1 cellular context compared by ENCODE assay signal in the genomic region with DNA sequence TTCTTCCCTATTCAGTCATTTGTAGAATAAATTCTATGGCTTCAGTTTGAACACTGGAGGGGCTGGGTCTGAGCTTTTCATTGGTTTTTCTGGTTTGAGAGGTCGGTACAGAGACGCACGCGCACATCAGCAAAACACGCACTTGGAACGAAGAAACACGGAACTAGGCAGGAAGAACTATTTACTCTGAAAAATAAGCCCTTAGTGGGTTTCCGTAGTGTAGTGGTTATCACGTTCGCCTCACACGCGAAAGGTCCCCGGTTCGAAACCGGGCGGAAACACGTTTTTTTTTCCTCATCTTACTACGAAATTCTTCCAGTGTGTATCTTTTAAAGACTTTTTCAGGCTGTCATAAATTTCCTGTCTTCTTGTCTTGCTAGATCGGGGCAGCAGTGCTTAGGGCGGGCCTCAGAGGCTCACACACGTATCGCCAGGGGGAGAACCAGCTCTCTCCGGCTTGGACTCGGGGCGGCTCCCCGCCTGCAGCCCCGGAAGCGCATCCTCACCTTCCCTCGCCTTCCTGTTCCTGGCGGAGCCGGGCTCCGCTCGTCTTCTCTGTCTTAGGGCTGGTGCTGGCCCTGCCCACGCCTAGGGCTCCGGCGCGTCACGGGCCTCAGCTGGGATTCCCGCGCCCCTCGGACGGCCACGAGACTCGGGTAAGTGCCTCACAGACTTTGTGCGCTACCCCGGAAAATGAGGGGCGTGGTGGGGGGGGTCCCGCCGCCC.
TF ChIP-seq lines count a peak whose summit lies in the region.

A gene (plus strand): TSS at position 521 of the 726 bp plus-strand sequence. CDS start 6,841 bp downstream, outside the sequence.

TF ChIP-seq in K562, 482 proteins besides CTCF, POLR2A, EP300 and RAD21 (continued from another document and continues in another):
- TF ChIP-seq, protein P1, sequence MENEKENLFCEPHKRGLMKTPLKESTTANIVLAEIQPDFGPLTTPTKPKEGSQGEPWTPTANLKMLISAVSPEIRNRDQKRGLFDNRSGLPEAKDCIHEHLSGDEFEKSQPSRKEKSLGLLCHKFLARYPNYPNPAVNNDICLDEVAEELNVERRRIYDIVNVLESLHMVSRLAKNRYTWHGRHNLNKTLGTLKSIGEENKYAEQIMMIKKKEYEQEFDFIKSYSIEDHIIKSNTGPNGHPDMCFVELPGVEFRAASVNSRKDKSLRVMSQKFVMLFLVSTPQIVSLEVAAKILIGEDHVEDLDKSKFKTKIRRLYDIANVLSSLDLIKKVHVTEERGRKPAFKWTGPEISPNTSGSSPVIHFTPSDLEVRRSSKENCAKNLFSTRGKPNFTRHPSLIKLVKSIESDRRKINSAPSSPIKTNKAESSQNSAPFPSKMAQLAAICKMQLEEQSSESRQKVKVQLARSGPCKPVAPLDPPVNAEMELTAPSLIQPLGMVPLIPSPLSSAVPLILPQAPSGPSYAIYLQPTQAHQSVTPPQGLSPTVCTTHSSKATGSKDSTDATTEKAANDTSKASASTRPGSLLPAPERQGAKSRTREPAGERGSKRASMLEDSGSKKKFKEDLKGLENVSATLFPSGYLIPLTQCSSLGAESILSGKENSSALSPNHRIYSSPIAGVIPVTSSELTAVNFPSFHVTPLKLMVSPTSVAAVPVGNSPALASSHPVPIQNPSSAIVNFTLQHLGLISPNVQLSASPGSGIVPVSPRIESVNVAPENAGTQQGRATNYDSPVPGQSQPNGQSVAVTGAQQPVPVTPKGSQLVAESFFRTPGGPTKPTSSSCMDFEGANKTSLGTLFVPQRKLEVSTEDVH (IDR thresholded peaks at IDR 0.05; ENCODE audit: low read depth, partially characterized antibody) = peak; percentile 72
- TF ChIP-seq CREB1 (IDR thresholded peaks at IDR 0.05) = peak; percentile 53; the same call in 1 of the 2 replicates
- peak; percentile 56 for TF ChIP-seq CREB1 (CRISPR knock-in tag; IDR thresholded peaks at IDR 0.05)
- TF ChIP-seq ZSCAN29 (IDR thresholded peaks at IDR 0.05) = peak; percentile 86; the same call in 1 of the 2 replicates
- TF ChIP-seq RB1 (IDR thresholded peaks at IDR 0.05; ENCODE audit: low read depth) = peak; percentile 72; the same call in 1 of the 2 replicates
- TF ChIP-seq NFE2 (IDR thresholded peaks at IDR 0.05; ENCODE audit: low read depth) = peak; percentile 4; the same call in 1 of the 2 replicates
- TF ChIP-seq KLF13 (tag; IDR thresholded peaks at IDR 0.05; ENCODE audit: borderline replicate concordance, low read depth) = 0 out of 2 replicates have a peak, but pooled peaks have one; percentile 28
- TF ChIP-seq ZNF217 (CRISPR knock-in tag; IDR thresholded peaks at IDR 0.05) = no peak
- TF ChIP-seq, protein P2, sequence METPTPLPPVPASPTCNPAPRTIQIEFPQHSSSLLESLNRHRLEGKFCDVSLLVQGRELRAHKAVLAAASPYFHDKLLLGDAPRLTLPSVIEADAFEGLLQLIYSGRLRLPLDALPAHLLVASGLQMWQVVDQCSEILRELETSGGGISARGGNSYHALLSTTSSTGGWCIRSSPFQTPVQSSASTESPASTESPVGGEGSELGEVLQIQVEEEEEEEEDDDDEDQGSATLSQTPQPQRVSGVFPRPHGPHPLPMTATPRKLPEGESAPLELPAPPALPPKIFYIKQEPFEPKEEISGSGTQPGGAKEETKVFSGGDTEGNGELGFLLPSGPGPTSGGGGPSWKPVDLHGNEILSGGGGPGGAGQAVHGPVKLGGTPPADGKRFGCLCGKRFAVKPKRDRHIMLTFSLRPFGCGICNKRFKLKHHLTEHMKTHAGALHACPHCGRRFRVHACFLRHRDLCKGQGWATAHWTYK (CRISPR knock-in tag; IDR thresholded peaks at IDR 0.05) = no peak
- TF ChIP-seq LCOR (CRISPR knock-in tag; IDR thresholded peaks at IDR 0.05) = peak; percentile 16; the same call in 1 of the 2 replicates
- peak; percentile 59 for TF ChIP-seq TAF7 (tag; IDR thresholded peaks at IDR 0.05)
- peak; percentile 77; the same call in 1 of the 2 replicates for TF ChIP-seq SMAD4 (CRISPR knock-in tag; conservative IDR thresholded peaks at IDR 0.05)
- TF ChIP-seq EGR1 (conservative IDR thresholded peaks at IDR 0.05) = peak; percentile 86
- TF ChIP-seq HNRNPUL1 (IDR thresholded peaks at IDR 0.05; ENCODE audit: low read length) = no peak
- TF ChIP-seq NRF1 (conservative IDR thresholded peaks at IDR 0.05 in 1 of 2, IDR thresholded peaks at IDR 0.05 in 1 of 2) = peak; percentile 90 to 92
- TF ChIP-seq ZNF354B (CRISPR knock-in tag; IDR thresholded peaks at IDR 0.05) = no peak
- TF ChIP-seq CCNT2 (IDR thresholded peaks at IDR 0.05; ENCODE audit: borderline replicate concordance, extremely low read depth, insufficient read length, low read depth, low read length) = peak; percentile 64
- TF ChIP-seq, protein P3, sequence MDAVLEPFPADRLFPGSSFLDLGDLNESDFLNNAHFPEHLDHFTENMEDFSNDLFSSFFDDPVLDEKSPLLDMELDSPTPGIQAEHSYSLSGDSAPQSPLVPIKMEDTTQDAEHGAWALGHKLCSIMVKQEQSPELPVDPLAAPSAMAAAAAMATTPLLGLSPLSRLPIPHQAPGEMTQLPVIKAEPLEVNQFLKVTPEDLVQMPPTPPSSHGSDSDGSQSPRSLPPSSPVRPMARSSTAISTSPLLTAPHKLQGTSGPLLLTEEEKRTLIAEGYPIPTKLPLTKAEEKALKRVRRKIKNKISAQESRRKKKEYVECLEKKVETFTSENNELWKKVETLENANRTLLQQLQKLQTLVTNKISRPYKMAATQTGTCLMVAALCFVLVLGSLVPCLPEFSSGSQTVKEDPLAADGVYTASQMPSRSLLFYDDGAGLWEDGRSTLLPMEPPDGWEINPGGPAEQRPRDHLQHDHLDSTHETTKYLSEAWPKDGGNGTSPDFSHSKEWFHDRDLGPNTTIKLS (IDR thresholded peaks at IDR 0.05; ENCODE audit: borderline replicate concordance, low read depth) = peak; percentile 61; the same call in 1 of the 2 replicates
- no peak for TF ChIP-seq MCM5 (IDR thresholded peaks at IDR 0.05; ENCODE audit: low read depth)
- TF ChIP-seq C11orf30 (IDR thresholded peaks at IDR 0.05; ENCODE audit: low read depth) = 0 out of 2 replicates have a peak, but pooled peaks have one; percentile 5
- peak; percentile 46 for TF ChIP-seq DPF2 (IDR thresholded peaks at IDR 0.05)
- TF ChIP-seq, protein P4, sequence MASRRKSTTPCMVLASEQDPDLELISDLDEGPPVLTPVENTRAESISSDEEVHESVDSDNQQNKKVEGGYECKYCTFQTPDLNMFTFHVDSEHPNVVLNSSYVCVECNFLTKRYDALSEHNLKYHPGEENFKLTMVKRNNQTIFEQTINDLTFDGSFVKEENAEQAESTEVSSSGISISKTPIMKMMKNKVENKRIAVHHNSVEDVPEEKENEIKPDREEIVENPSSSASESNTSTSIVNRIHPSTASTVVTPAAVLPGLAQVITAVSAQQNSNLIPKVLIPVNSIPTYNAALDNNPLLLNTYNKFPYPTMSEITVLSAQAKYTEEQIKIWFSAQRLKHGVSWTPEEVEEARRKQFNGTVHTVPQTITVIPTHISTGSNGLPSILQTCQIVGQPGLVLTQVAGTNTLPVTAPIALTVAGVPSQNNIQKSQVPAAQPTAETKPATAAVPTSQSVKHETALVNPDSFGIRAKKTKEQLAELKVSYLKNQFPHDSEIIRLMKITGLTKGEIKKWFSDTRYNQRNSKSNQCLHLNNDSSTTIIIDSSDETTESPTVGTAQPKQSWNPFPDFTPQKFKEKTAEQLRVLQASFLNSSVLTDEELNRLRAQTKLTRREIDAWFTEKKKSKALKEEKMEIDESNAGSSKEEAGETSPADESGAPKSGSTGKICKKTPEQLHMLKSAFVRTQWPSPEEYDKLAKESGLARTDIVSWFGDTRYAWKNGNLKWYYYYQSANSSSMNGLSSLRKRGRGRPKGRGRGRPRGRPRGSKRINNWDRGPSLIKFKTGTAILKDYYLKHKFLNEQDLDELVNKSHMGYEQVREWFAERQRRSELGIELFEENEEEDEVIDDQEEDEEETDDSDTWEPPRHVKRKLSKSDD (conservative IDR thresholded peaks at IDR 0.05; ENCODE audit: low read length) = no peak; the same call in 1 of the 2 replicates
- TF ChIP-seq, protein P5, sequence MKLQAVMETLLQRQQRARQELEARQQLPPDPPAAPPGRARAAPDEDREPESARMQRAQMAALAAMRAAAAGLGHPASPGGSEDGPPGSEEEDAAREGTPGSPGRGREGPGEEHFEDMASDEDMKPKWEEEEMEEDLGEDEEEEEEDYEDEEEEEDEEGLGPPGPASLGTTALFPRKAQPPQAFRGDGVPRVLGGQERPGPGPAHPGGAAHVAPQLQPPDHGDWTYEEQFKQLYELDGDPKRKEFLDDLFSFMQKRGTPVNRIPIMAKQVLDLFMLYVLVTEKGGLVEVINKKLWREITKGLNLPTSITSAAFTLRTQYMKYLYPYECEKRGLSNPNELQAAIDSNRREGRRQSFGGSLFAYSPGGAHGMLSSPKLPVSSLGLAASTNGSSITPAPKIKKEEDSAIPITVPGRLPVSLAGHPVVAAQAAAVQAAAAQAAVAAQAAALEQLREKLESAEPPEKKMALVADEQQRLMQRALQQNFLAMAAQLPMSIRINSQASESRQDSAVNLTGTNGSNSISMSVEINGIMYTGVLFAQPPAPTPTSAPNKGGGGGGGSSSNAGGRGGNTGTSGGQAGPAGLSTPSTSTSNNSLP (IDR thresholded peaks at IDR 0.05; ENCODE audit: borderline replicate concordance, low read depth, low read length) = no peak
- peak; percentile 99 for TF ChIP-seq TBP (optimal IDR thresholded peaks at IDR 0.05; ENCODE audit: low read depth, low read length)
- no peak for TF ChIP-seq SOX6 (IDR thresholded peaks at IDR 0.05)
- TF ChIP-seq MEF2A (IDR thresholded peaks at IDR 0.05; ENCODE audit: control insufficient read depth, low read depth, low read length) = no peak
- TF ChIP-seq CCAR2 (IDR thresholded peaks at IDR 0.05; ENCODE audit: low read depth, low read length) = no peak
- TF ChIP-seq, protein P6, sequence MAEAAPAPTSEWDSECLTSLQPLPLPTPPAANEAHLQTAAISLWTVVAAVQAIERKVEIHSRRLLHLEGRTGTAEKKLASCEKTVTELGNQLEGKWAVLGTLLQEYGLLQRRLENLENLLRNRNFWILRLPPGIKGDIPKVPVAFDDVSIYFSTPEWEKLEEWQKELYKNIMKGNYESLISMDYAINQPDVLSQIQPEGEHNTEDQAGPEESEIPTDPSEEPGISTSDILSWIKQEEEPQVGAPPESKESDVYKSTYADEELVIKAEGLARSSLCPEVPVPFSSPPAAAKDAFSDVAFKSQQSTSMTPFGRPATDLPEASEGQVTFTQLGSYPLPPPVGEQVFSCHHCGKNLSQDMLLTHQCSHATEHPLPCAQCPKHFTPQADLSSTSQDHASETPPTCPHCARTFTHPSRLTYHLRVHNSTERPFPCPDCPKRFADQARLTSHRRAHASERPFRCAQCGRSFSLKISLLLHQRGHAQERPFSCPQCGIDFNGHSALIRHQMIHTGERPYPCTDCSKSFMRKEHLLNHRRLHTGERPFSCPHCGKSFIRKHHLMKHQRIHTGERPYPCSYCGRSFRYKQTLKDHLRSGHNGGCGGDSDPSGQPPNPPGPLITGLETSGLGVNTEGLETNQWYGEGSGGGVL (CRISPR knock-in tag; IDR thresholded peaks at IDR 0.05) = no peak
- TF ChIP-seq, protein P7, sequence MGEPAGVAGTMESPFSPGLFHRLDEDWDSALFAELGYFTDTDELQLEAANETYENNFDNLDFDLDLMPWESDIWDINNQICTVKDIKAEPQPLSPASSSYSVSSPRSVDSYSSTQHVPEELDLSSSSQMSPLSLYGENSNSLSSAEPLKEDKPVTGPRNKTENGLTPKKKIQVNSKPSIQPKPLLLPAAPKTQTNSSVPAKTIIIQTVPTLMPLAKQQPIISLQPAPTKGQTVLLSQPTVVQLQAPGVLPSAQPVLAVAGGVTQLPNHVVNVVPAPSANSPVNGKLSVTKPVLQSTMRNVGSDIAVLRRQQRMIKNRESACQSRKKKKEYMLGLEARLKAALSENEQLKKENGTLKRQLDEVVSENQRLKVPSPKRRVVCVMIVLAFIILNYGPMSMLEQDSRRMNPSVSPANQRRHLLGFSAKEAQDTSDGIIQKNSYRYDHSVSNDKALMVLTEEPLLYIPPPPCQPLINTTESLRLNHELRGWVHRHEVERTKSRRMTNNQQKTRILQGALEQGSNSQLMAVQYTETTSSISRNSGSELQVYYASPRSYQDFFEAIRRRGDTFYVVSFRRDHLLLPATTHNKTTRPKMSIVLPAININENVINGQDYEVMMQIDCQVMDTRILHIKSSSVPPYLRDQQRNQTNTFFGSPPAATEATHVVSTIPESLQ (CRISPR knock-in tag; IDR thresholded peaks at IDR 0.05) = 0 out of 2 replicates have a peak, but pooled peaks have one; percentile 9
- TF ChIP-seq ESRRA (IDR thresholded peaks at IDR 0.05; ENCODE audit: borderline replicate concordance, low read depth) = peak; percentile 49; the same call in 1 of the 2 replicates
- peak; percentile 88 for TF ChIP-seq ZNF384 (IDR thresholded peaks at IDR 0.05; ENCODE audit: low read depth, low read length)
- TF ChIP-seq NCOA6 (IDR thresholded peaks at IDR 0.05) = no peak
- TF ChIP-seq, protein P8, sequence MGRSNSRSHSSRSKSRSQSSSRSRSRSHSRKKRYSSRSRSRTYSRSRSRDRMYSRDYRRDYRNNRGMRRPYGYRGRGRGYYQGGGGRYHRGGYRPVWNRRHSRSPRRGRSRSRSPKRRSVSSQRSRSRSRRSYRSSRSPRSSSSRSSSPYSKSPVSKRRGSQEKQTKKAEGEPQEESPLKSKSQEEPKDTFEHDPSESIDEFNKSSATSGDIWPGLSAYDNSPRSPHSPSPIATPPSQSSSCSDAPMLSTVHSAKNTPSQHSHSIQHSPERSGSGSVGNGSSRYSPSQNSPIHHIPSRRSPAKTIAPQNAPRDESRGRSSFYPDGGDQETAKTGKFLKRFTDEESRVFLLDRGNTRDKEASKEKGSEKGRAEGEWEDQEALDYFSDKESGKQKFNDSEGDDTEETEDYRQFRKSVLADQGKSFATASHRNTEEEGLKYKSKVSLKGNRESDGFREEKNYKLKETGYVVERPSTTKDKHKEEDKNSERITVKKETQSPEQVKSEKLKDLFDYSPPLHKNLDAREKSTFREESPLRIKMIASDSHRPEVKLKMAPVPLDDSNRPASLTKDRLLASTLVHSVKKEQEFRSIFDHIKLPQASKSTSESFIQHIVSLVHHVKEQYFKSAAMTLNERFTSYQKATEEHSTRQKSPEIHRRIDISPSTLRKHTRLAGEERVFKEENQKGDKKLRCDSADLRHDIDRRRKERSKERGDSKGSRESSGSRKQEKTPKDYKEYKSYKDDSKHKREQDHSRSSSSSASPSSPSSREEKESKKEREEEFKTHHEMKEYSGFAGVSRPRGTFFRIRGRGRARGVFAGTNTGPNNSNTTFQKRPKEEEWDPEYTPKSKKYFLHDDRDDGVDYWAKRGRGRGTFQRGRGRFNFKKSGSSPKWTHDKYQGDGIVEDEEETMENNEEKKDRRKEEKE (IDR thresholded peaks at IDR 0.05; ENCODE audit: borderline replicate concordance in 1 of 2, control insufficient read depth in 1 of 2, low read depth in 2 of 2, low read length in 1 of 2) = no peak
- TF ChIP-seq, protein P9, sequence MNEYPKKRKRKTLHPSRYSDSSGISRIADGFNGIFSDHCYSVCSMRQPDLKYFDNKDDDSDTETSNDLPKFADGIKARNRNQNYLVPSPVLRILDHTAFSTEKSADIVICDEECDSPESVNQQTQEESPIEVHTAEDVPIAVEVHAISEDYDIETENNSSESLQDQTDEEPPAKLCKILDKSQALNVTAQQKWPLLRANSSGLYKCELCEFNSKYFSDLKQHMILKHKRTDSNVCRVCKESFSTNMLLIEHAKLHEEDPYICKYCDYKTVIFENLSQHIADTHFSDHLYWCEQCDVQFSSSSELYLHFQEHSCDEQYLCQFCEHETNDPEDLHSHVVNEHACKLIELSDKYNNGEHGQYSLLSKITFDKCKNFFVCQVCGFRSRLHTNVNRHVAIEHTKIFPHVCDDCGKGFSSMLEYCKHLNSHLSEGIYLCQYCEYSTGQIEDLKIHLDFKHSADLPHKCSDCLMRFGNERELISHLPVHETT (CRISPR knock-in tag; conservative IDR thresholded peaks at IDR 0.05 in 1 of 2, IDR thresholded peaks at IDR 0.05 in 1 of 2) = peak in 1 of 2 experiments; percentile 44; a peak in 1 of 4 replicates
- TF ChIP-seq ZC3H11A (IDR thresholded peaks at IDR 0.05; ENCODE audit: low read depth, low read length) = no peak
- TF ChIP-seq PHF20 (IDR thresholded peaks at IDR 0.05; ENCODE audit: partially characterized antibody) = peak; percentile 56
- no peak for TF ChIP-seq ZNF561 (CRISPR knock-in tag; conservative IDR thresholded peaks at IDR 0.05)
